ENCODE assay signal across 1 cellular context in genomic region chr2:68751397-68752339, GRCh38.
TF ChIP-seq lines count a peak whose summit lies in the region.

No MANE protein-coding gene starts in this region.

TF ChIP-seq in HepG2, 621 proteins besides CTCF, POLR2A, EP300 and RAD21 (continued from another document and continues in another):
- TF ChIP-seq, protein P1, sequence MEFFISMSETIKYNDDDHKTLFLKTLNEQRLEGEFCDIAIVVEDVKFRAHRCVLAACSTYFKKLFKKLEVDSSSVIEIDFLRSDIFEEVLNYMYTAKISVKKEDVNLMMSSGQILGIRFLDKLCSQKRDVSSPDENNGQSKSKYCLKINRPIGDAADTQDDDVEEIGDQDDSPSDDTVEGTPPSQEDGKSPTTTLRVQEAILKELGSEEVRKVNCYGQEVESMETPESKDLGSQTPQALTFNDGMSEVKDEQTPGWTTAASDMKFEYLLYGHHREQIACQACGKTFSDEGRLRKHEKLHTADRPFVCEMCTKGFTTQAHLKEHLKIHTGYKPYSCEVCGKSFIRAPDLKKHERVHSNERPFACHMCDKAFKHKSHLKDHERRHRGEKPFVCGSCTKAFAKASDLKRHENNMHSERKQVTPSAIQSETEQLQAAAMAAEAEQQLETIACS (CRISPR knock-in tag; IDR thresholded peaks at IDR 0.05) = no peak
- peak; percentile 30; the same call in 1 of the 2 replicates for TF ChIP-seq NFYC (CRISPR knock-in tag; IDR thresholded peaks at IDR 0.05)
- 0 out of 2 replicates have a peak, but pooled peaks have one; percentile 27 for TF ChIP-seq SIX1 (CRISPR knock-in tag; IDR thresholded peaks at IDR 0.05; ENCODE audit: borderline replicate concordance)
- TF ChIP-seq ZSCAN30 (CRISPR knock-in tag; IDR thresholded peaks at IDR 0.05) = no peak
- TF ChIP-seq ZNF570 (CRISPR knock-in tag; IDR thresholded peaks at IDR 0.05; ENCODE audit: borderline replicate concordance) = no peak
- TF ChIP-seq XRCC5 (optimal IDR thresholded peaks at IDR 0.05; ENCODE audit: low read length) = peak; percentile 70
- no peak for TF ChIP-seq FOXM1 (CRISPR knock-in tag; IDR thresholded peaks at IDR 0.05)
- TF ChIP-seq, protein P2, sequence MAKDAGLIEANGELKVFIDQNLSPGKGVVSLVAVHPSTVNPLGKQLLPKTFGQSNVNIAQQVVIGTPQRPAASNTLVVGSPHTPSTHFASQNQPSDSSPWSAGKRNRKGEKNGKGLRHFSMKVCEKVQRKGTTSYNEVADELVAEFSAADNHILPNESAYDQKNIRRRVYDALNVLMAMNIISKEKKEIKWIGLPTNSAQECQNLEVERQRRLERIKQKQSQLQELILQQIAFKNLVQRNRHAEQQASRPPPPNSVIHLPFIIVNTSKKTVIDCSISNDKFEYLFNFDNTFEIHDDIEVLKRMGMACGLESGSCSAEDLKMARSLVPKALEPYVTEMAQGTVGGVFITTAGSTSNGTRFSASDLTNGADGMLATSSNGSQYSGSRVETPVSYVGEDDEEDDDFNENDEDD (CRISPR knock-in tag; IDR thresholded peaks at IDR 0.05; ENCODE audit: borderline replicate concordance) = peak; percentile 27; the same call in 1 of the 2 replicates
- TF ChIP-seq, protein P3, sequence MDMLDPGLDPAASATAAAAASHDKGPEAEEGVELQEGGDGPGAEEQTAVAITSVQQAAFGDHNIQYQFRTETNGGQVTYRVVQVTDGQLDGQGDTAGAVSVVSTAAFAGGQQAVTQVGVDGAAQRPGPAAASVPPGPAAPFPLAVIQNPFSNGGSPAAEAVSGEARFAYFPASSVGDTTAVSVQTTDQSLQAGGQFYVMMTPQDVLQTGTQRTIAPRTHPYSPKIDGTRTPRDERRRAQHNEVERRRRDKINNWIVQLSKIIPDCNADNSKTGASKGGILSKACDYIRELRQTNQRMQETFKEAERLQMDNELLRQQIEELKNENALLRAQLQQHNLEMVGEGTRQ (IDR thresholded peaks at IDR 0.05; ENCODE audit: low read depth, low read length) = no peak
- TF ChIP-seq, protein P3 (CRISPR knock-in tag; IDR thresholded peaks at IDR 0.05; ENCODE audit: borderline replicate concordance) = no peak; the same call in 1 of the 2 replicates
- 0 out of 2 replicates have a peak, but pooled peaks have one; percentile 43 for TF ChIP-seq MEIS2 (CRISPR knock-in tag; IDR thresholded peaks at IDR 0.05)
- no peak for TF ChIP-seq ZBTB8A (CRISPR knock-in tag; IDR thresholded peaks at IDR 0.05; ENCODE audit: borderline replicate concordance, low read depth)
- no peak for TF ChIP-seq ZNF282 (IDR thresholded peaks at IDR 0.05; ENCODE audit: partially characterized antibody)
- no peak for TF ChIP-seq CCAR2 (optimal IDR thresholded peaks at IDR 0.05; ENCODE audit: low read depth, low read length)
- TF ChIP-seq ELF1 (CRISPR knock-in tag; IDR thresholded peaks at IDR 0.05) = peak; percentile 74
- TF ChIP-seq RARG (CRISPR knock-in tag; IDR thresholded peaks at IDR 0.05; ENCODE audit: low read depth) = no peak
- TF ChIP-seq ZMYM4 (CRISPR knock-in tag; IDR thresholded peaks at IDR 0.05) = peak; percentile 67
- TF ChIP-seq ZNF644 (CRISPR knock-in tag; IDR thresholded peaks at IDR 0.05; ENCODE audit: low read depth) = 0 out of 2 replicates have a peak, but pooled peaks have one; percentile 61
- TF ChIP-seq DNMT3B (CRISPR knock-in tag; conservative IDR thresholded peaks at IDR 0.05) = no peak
- TF ChIP-seq YY1 (IDR thresholded peaks at IDR 0.05; ENCODE audit: insufficient read depth, insufficient replicate concordance, low read depth, low read length) = peak; percentile 53
- TF ChIP-seq HNRNPL (IDR thresholded peaks at IDR 0.05; ENCODE audit: low read depth, low read length) = 0 out of 2 replicates have a peak, but pooled peaks have one; percentile 32
- TF ChIP-seq TSC22D2 (CRISPR knock-in tag; IDR thresholded peaks at IDR 0.05; ENCODE audit: borderline replicate concordance) = peak; percentile 67; the same call in 1 of the 2 replicates
- TF ChIP-seq HMGXB4 (CRISPR knock-in tag; IDR thresholded peaks at IDR 0.05; ENCODE audit: borderline replicate concordance in 1 of 2, low read depth in 1 of 2) = 0 out of 4 replicates have a peak, but pooled peaks of 1 of the 2 experiments have one; percentile 34
- TF ChIP-seq, protein P4, sequence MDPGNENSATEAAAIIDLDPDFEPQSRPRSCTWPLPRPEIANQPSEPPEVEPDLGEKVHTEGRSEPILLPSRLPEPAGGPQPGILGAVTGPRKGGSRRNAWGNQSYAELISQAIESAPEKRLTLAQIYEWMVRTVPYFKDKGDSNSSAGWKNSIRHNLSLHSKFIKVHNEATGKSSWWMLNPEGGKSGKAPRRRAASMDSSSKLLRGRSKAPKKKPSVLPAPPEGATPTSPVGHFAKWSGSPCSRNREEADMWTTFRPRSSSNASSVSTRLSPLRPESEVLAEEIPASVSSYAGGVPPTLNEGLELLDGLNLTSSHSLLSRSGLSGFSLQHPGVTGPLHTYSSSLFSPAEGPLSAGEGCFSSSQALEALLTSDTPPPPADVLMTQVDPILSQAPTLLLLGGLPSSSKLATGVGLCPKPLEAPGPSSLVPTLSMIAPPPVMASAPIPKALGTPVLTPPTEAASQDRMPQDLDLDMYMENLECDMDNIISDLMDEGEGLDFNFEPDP (CRISPR knock-in tag; conservative IDR thresholded peaks at IDR 0.05) = 0 out of 2 replicates have a peak, but pooled peaks have one; percentile 25
- TF ChIP-seq MED1 (CRISPR knock-in tag; IDR thresholded peaks at IDR 0.05) = 0 out of 2 replicates have a peak, but pooled peaks have one; percentile 17
- TF ChIP-seq PAF1 (CRISPR knock-in tag; IDR thresholded peaks at IDR 0.05) = no peak
- TF ChIP-seq, protein P5, sequence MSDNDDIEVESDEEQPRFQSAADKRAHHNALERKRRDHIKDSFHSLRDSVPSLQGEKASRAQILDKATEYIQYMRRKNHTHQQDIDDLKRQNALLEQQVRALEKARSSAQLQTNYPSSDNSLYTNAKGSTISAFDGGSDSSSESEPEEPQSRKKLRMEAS (IDR thresholded peaks at IDR 0.05) = no peak
- peak; percentile 75 for TF ChIP-seq GABPB1 (CRISPR knock-in tag; IDR thresholded peaks at IDR 0.05)
- TF ChIP-seq SALL1 (CRISPR knock-in tag; IDR thresholded peaks at IDR 0.05) = peak; percentile 53
- no peak for TF ChIP-seq CREM (IDR thresholded peaks at IDR 0.05)
- no peak for TF ChIP-seq CREM (CRISPR knock-in tag; IDR thresholded peaks at IDR 0.05)
- no peak for TF ChIP-seq KIAA2018 (CRISPR knock-in tag; IDR thresholded peaks at IDR 0.05; ENCODE audit: borderline replicate concordance)
- peak; percentile 54 for TF ChIP-seq ZFY (CRISPR knock-in tag; IDR thresholded peaks at IDR 0.05)
- TF ChIP-seq RNF2 (conservative IDR thresholded peaks at IDR 0.05; ENCODE audit: low read depth) = 0 out of 2 replicates have a peak, but pooled peaks have one; percentile 65
- peak; percentile 67; the same call in 1 of the 2 replicates for TF ChIP-seq NFKB2 (CRISPR knock-in tag; IDR thresholded peaks at IDR 0.05; ENCODE audit: borderline replicate concordance)
- TF ChIP-seq, protein P6, sequence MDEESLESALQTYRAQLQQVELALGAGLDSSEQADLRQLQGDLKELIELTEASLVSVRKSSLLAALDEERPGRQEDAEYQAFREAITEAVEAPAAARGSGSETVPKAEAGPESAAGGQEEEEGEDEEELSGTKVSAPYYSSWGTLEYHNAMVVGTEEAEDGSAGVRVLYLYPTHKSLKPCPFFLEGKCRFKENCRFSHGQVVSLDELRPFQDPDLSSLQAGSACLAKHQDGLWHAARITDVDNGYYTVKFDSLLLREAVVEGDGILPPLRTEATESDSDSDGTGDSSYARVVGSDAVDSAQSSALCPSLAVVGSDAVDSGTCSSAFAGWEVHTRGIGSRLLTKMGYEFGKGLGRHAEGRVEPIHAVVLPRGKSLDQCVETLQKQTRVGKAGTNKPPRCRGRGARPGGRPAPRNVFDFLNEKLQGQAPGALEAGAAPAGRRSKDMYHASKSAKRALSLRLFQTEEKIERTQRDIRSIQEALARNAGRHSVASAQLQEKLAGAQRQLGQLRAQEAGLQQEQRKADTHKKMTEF (CRISPR knock-in tag; IDR thresholded peaks at IDR 0.05) = 0 out of 2 replicates have a peak, but pooled peaks have one; percentile 25
- TF ChIP-seq ZFP36 (IDR thresholded peaks at IDR 0.05; ENCODE audit: borderline replicate concordance, low read depth, low read length, partially characterized antibody) = peak; percentile 35
- TF ChIP-seq SOX6 (IDR thresholded peaks at IDR 0.05) = no peak
- TF ChIP-seq SOX6 (CRISPR knock-in tag; IDR thresholded peaks at IDR 0.05) = 0 out of 2 replicates have a peak, but pooled peaks have one; percentile 10
- no peak for TF ChIP-seq ZNF232 (CRISPR knock-in tag; IDR thresholded peaks at IDR 0.05; ENCODE audit: borderline replicate concordance)
- 0 out of 2 replicates have a peak, but pooled peaks have one; percentile 44 for TF ChIP-seq MIER2 (CRISPR knock-in tag; IDR thresholded peaks at IDR 0.05)
- TF ChIP-seq ZBTB34 (CRISPR knock-in tag; IDR thresholded peaks at IDR 0.05) = 0 out of 2 replicates have a peak, but pooled peaks have one; percentile 36
- peak; percentile 16 for TF ChIP-seq TEAD3 (CRISPR knock-in tag; optimal IDR thresholded peaks at IDR 0.05; ENCODE audit: borderline replicate concordance)
- peak; percentile 92 for TF ChIP-seq STAG1 (CRISPR knock-in tag; IDR thresholded peaks at IDR 0.05)
- TF ChIP-seq ZNF331 (CRISPR knock-in tag; IDR thresholded peaks at IDR 0.05) = peak; percentile 27; the same call in 1 of the 2 replicates
- peak; percentile 61 for TF ChIP-seq ZFX (CRISPR knock-in tag; IDR thresholded peaks at IDR 0.05; ENCODE audit: low read depth)
